In genomic region chr18:59358611-59359575, GRCh38 we compare ENCODE assay signal across 8 cellular contexts. TPM values are rescaled to one million over a fixed set of nuclear protein-coding genes. Genes with fewer than 3 reads are reported as not detected.
DNase-seq lines count a peak whose midpoint lies in the region; ATAC-seq and TF ChIP-seq lines count a peak whose summit lies in the region.

LMAN1 (minus strand) TSS chr18:59359265; CDS start chr18:59359244, 21 bp downstream.

- H3K36me3 Mint-ChIP-seq in activated CD4-positive, alpha-beta T cell treated with anti-CD3 and anti-CD28 coated beads, Interleukin-2, amount 10 ng/mL, durations not matched to agents 24 days and 14 days (ENCODE audit: low read depth), result peaks cover 22% of the 10 kb centered on the region

- DNase-seq in C1 segment of cervical spinal cord (lab: John Stamatoyannopoulos, UW), result peak; percentile 41 to 95 (median 86)
- DNase-seq in NCI-H526 treated with DMSO at 0.1 percent for 48 hours (lab: John Stamatoyannopoulos, UW), result peak; percentile 93
- DNase-seq in activated CD4-positive, alpha-beta T cell treated with anti-CD3 and anti-CD28 coated beads, Interleukin-2, amount 10 ng/mL, durations not matched to agents 24 days and 14 days, result peak; percentile 97
- DNase-seq in colonic mucosa, result peak; percentile 95
- peak; percentile 90 to 95 (median 94) for DNase-seq in stimulated activated CD4-positive, alpha-beta T cell treated with anti-CD3 and anti-CD28 coated beads, Interleukin-1b, Interleukin-23, amount 100 ng/mL, for 24 hours (ENCODE audit: low read depth in 4 of 4, low spot score in 1 of 4)

- peak within 1 kb of the TSS; percentile 88 for H3K4me3 Mint-ChIP-seq in activated CD4-positive, alpha-beta T cell treated with anti-CD3 and anti-CD28 coated beads, Interleukin-2, amount 10 ng/mL, durations not matched to agents 24 days and 14 days

- peak within 1 kb of the TSS; percentile 95 for H3K9ac ChIP-seq in colonic mucosa (ENCODE audit: low read depth in 2 of 2, low read length in 2 of 2)

- H3K4me3 ChIP-seq in colonic mucosa, result peak within 1 kb of the TSS; percentile 78

- peaks cover 6% of the 10 kb centered on the region for H3K27me3 Mint-ChIP-seq in activated CD4-positive, alpha-beta T cell treated with anti-CD3 and anti-CD28 coated beads, Interleukin-2, amount 10 ng/mL, durations not matched to agents 24 days and 14 days

- no peaks in the 10 kb centered on the region for H3K27me3 ChIP-seq in colonic mucosa
- no peaks in the 10 kb centered on the region for H3K27me3 ChIP-seq in layer of hippocampus (ENCODE audit: control insufficient read depth, insufficient read depth, low read length)

- no peak for TF ChIP-seq CTCF in colonic mucosa (IDR thresholded peaks at IDR 0.05)

- no peaks in the 10 kb centered on the region for H3K9me3 Mint-ChIP-seq in activated CD4-positive, alpha-beta T cell treated with anti-CD3 and anti-CD28 coated beads, Interleukin-2, amount 10 ng/mL, durations not matched to agents 24 days and 14 days

- no peaks in the 10 kb centered on the region for H3K36me3 ChIP-seq in colonic mucosa

- no peaks in the 10 kb centered on the region for H3K4me1 ChIP-seq in colonic mucosa

- ATAC-seq in GM19351 (IDR thresholded peaks at IDR 0.05; ENCODE audit: unreplicated experiment), result peak; percentile 92
- peak; percentile 90 for ATAC-seq in HG03520 (IDR thresholded peaks at IDR 0.05; ENCODE audit: unreplicated experiment)

- H3K4me1 Mint-ChIP-seq in activated CD4-positive, alpha-beta T cell treated with anti-CD3 and anti-CD28 coated beads, Interleukin-2, amount 10 ng/mL, durations not matched to agents 24 days and 14 days, result peaks cover 34% of the 10 kb centered on the region

- no peaks in the 10 kb centered on the region for H3K9me3 ChIP-seq in colonic mucosa

- H3K27ac ChIP-seq in colonic mucosa (peak within 1 kb of the TSS; percentile 70), layer of hippocampus (ENCODE audit: low read depth, low read length) (peak within 1 kb of the TSS; percentile 71)

- intact Hi-C loops in activated CD4-positive, alpha-beta T cell treated with anti-CD3 and anti-CD28 coated beads, Interleukin-2, amount 10 ng/mL, durations not matched to agents 24 days and 14 days (cut with micrococcal nuclease), result loop anchor here (1.0 to 10.0 kb wide), 9 partner anchors 18 to 1524 kb away; partner anchors contain the start of genes MALT1, RAX and SEC11C
- intact Hi-C loops in colonic mucosa (cut with DNase I), result no loop called here

- H3K27ac Mint-ChIP-seq in activated CD4-positive, alpha-beta T cell treated with anti-CD3 and anti-CD28 coated beads, Interleukin-2, amount 10 ng/mL, durations not matched to agents 24 days and 14 days, result peak within 1 kb of the TSS; percentile 90

RNA-seq across cellular contexts. Expression of gene LMAN1, which starts in this region (rescaled TPM):
- total RNA-seq in activated CD4-positive, alpha-beta T cell treated with anti-CD3 and anti-CD28 coated beads, Interleukin-2, amount 10 ng/mL, durations not matched to agents 24 days and 14 days, result 141 and 148 TPM in 2 replicates
- 10 to 100 TPM; 60.2 to 67.6 TPM for total RNA-seq in colonic mucosa

Comparison
In these comparisons a context has a peak if more than half of its experiments do, and no peak if none do; other contexts are left out.
1. Peak in every context shown above with its lines: DNase-seq, ATAC-seq, H3K4me3 ChIP-seq and H3K27ac ChIP-seq.